7 cellular contexts compared by ENCODE assay signal in the genomic region with DNA sequence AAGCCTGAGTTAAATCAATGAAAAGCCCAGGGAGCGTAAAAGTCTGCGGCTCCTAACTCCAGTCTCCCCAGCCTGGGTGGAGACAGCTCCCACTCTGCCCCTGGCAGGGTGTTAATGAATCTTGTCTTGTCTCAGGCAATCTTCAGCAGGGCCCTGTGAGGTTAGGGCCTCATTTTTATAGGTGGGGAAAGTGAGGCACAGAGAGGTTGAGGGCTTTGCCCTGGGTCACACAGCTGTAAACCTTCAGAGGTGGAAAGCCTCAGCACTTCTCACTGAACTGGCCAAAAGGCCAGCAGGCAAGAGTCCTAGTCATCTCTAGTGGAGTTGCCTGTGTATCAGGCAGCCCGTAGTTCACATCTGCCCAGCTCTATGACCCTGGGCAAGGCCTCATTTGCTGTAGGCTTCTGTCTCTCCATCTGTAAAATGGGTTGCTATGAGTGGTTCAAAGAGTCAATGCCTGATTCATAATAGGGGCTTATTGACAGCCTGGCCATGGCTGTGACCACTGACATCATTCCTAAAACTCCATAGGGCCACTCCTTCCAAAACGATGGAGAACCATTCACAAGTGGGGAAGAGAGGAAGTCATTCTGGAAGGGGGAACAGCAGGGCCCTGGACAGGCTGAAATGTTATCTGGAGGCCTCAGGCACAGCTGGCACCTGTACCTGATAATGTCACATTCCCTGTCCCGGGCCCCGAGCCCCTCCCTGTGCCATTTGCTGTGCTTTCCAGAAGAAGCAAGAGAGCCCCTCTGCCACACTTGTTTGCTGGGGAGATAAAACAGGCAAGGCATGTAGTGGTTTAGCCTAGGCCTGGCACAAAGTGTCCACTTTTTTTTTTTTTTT. TPM values are rescaled to one million over a fixed set of nuclear protein-coding genes. Genes with fewer than 3 reads are reported as not detected.
DNase-seq lines count a peak whose midpoint lies in the region; ATAC-seq and TF ChIP-seq lines count a peak whose summit lies in the region.

No MANE protein-coding gene starts in this region.

- peaks cover 14% of the 10 kb centered on the region for H3K27me3 ChIP-seq in HUES64 (ENCODE audit: insufficient read depth, low read length)
- H3K27me3 ChIP-seq in adipocyte (replicated peaks; ENCODE audit: control insufficient read depth, insufficient read depth, low read length), result no peaks in the 10 kb centered on the region
- H3K27me3 ChIP-seq in liver (ENCODE audit: control insufficient read depth in 4 of 4, insufficient read depth in 4 of 4, low read length in 3 of 4), result no peaks in the 10 kb centered on the region
- no peaks in the 10 kb centered on the region for H3K27me3 ChIP-seq in stomach smooth muscle (ENCODE audit: control insufficient read depth in 1 of 2, insufficient read depth in 2 of 2, low read length in 2 of 2)

- H3K4me1 ChIP-seq in HUES64 (ENCODE audit: insufficient read depth, low read length), result peaks cover 4% of the 10 kb centered on the region; the same call in 1 of the 2 replicates
- H3K4me1 ChIP-seq in adipocyte (ENCODE audit: control insufficient read depth, insufficient read depth, low read length), result peaks cover 10% of the 10 kb centered on the region
- peaks cover 11 to 52% (median 35%) of the 10 kb centered on the region in 4 donors for H3K4me1 ChIP-seq in liver (ENCODE audit: control insufficient read depth in 4 of 4, insufficient read depth in 4 of 4, low read length in 3 of 4)
- peaks cover 73% of the 10 kb centered on the region for H3K4me1 ChIP-seq in stomach smooth muscle (ENCODE audit: control insufficient read depth, insufficient read depth, low read length)

- TF ChIP-seq CTCF in liver (IDR thresholded peaks at IDR 0.05; ENCODE audit: low read depth, low read length, missing input control), result no peak

- H3K27ac ChIP-seq in HUES64 (ENCODE audit: low read depth, low read length) (peak overlapping the region; percentile 74; the same call in 1 of the 2 replicates), liver (ENCODE audit: low read depth in 1 of 2, low read length in 2 of 2) (peak overlapping the region; percentile 88 to 94), stomach smooth muscle (ENCODE audit: low read length) (peak overlapping the region; percentile 92)

- no peak for ATAC-seq in HG03139 (IDR thresholded peaks at IDR 0.05; ENCODE audit: unreplicated experiment)

- peak overlapping the region; percentile 53; the same call in 1 of the 2 replicates for H3K9ac ChIP-seq in HUES64 (ENCODE audit: low read depth, low read length)
- peak overlapping the region; percentile 85 for H3K9ac ChIP-seq in adipocyte (ENCODE audit: low read length)
- H3K9ac ChIP-seq in liver (ENCODE audit: low read depth in 1 of 2, low read length in 2 of 2), result peak overlapping the region; percentile 51 to 68
- peak overlapping the region; percentile 54 to 75 for H3K9ac ChIP-seq in stomach smooth muscle (ENCODE audit: low read length in 2 of 2)

- H3K9me3 ChIP-seq in HUES64 (ENCODE audit: insufficient read depth, low read depth, low read length) (no peaks in the 10 kb centered on the region), adipocyte (ENCODE audit: control insufficient read depth, low read length) (no peaks in the 10 kb centered on the region), liver (ENCODE audit: control insufficient read depth in 4 of 4, low read length in 3 of 4) (no peaks in the 10 kb centered on the region), stomach smooth muscle (ENCODE audit: control insufficient read depth in 2 of 2, low read length in 2 of 2) (no peaks in the 10 kb centered on the region)

- DNase-seq in adipocyte (ENCODE audit: low read depth) (no peak), NK-92 (lab: John Stamatoyannopoulos, UW; ENCODE audit: unreplicated experiment) (no peak), NCI-H82 treated with DMSO at 0.1 percent for 48 hours (lab: John Stamatoyannopoulos, UW; ENCODE audit: unreplicated experiment) (no peak)

- no peaks in the 10 kb centered on the region for H3K36me3 ChIP-seq in HUES64 (ENCODE audit: insufficient read depth, low read length)
- no peaks in the 10 kb centered on the region for H3K36me3 ChIP-seq in adipocyte (ENCODE audit: control insufficient read depth, insufficient read depth, low read length, severe bottlenecking)
- peaks cover 0 to 4% (median under 1%) of the 10 kb centered on the region in 4 donors for H3K36me3 ChIP-seq in liver (ENCODE audit: control insufficient read depth in 4 of 4, insufficient read depth in 3 of 4, low read depth in 1 of 4, low read length in 3 of 4)
- peaks cover 6 to 7% of the 10 kb centered on the region in 2 donors for H3K36me3 ChIP-seq in stomach smooth muscle (ENCODE audit: control insufficient read depth in 2 of 2, insufficient read depth in 2 of 2, low read length in 2 of 2)

- 86% methylated on average over 6 of the region's 6 CpGs for WGBS in HUES64
- WGBS in liver, result 65% methylated on average over 6 of the region's 6 CpGs

- TF ChIP-seq RAD21 in liver (IDR thresholded peaks at IDR 0.05), result no peak

- H3K4me3 ChIP-seq in HUES64 (ENCODE audit: low read length) (peak overlapping the region; percentile 98), adipocyte (ENCODE audit: low read length) (peak overlapping the region; percentile 77), liver (ENCODE audit: low read depth in 1 of 3, low read length in 3 of 3) (peak overlapping the region in 1 of 3 donors; percentile 86), stomach smooth muscle (ENCODE audit: low read length in 2 of 2) (peak overlapping the region; percentile 67 to 93)

TF ChIP-seq in liver, 16 proteins besides CTCF, POLR2A, EP300 and RAD21:
- TF ChIP-seq GABPA (IDR thresholded peaks at IDR 0.05 in 1 of 2, conservative IDR thresholded peaks at IDR 0.05 in 1 of 2) (no peak), ATF3 (IDR thresholded peaks at IDR 0.05) (no peak), TAF1 (conservative IDR thresholded peaks at IDR 0.05) (no peak), YY1 (IDR thresholded peaks at IDR 0.05) (no peak), FOXA1 (IDR thresholded peaks at IDR 0.05) (no peak), ZBTB33 (IDR thresholded peaks at IDR 0.05) (no peak), HNF4G (IDR thresholded peaks at IDR 0.05) (no peak), MAX (IDR thresholded peaks at IDR 0.05) (no peak), EGR1 (IDR thresholded peaks at IDR 0.05; ENCODE audit: low read depth in 2 of 2) (no peak), SP1 (IDR thresholded peaks at IDR 0.05) (no peak)
- TF ChIP-seq, protein P1, sequence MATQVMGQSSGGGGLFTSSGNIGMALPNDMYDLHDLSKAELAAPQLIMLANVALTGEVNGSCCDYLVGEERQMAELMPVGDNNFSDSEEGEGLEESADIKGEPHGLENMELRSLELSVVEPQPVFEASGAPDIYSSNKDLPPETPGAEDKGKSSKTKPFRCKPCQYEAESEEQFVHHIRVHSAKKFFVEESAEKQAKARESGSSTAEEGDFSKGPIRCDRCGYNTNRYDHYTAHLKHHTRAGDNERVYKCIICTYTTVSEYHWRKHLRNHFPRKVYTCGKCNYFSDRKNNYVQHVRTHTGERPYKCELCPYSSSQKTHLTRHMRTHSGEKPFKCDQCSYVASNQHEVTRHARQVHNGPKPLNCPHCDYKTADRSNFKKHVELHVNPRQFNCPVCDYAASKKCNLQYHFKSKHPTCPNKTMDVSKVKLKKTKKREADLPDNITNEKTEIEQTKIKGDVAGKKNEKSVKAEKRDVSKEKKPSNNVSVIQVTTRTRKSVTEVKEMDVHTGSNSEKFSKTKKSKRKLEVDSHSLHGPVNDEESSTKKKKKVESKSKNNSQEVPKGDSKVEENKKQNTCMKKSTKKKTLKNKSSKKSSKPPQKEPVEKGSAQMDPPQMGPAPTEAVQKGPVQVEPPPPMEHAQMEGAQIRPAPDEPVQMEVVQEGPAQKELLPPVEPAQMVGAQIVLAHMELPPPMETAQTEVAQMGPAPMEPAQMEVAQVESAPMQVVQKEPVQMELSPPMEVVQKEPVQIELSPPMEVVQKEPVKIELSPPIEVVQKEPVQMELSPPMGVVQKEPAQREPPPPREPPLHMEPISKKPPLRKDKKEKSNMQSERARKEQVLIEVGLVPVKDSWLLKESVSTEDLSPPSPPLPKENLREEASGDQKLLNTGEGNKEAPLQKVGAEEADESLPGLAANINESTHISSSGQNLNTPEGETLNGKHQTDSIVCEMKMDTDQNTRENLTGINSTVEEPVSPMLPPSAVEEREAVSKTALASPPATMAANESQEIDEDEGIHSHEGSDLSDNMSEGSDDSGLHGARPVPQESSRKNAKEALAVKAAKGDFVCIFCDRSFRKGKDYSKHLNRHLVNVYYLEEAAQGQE (IDR thresholded peaks at IDR 0.05), result no peak

RNA-seq across cellular contexts. Expression of gene CBX7, which starts 6.0 kb away (rescaled TPM):
- polyA plus RNA-seq in HUES64 (2013, experiment 1 of 2), result 2.9 TPM
- 3.7 TPM for polyA plus RNA-seq in HUES64 (2013, experiment 2 of 2)
- 10 to 100 TPM; 15.9 to 21.8 TPM for total RNA-seq in liver
- 10 to 100 TPM in 1 of 2 donors, 1 to 10 TPM in 1; 2.2 to 14.0 TPM for polyA plus RNA-seq in liver

RNA-seq across cellular contexts. Expression of gene APOBEC3H, which starts 49.4 kb away (rescaled TPM):
- polyA plus RNA-seq in HUES64 (2013, experiment 1 of 2), result 0.35 TPM
- polyA plus RNA-seq in HUES64 (2013, experiment 2 of 2), result not detected
- not detected for total RNA-seq in liver
- under 1 TPM in 1 of 2 donors, not detected in 1; 0.25 TPM for polyA plus RNA-seq in liver
